ENCODE assay signal across 9 cellular contexts in the genomic region with DNA sequence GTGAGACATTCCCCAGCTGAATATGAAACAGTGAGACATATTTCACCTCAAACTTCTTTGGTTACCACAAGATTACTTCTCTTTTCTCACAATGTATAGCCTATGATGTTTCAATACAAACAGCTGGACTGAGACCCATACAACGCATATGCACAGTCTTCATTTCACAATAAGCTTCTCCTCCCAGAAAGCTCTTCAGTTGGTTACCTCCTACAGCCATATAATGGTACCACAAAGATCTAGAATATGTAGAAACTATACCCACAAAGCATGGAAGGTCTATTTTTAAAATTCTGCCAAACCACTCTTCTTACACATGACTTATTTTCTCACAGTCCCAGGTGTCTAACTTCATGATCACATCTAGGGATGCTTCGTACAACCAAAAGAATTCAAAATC.
DNase-seq lines count a peak whose midpoint lies in the region; ATAC-seq and TF ChIP-seq lines count a peak whose summit lies in the region.
"Had no signal": no experiment of that assay in that cellular context is flagged by ENCODE, and none has a peak within 500 bp of the region (broad histone marks: within the 10 kb centered on the region; RNA-seq: fewer than 3 reads in every experiment).

No MANE protein-coding gene starts in this region.

- peaks cover 7% of the 10 kb centered on the region for H3K36me3 Mint-ChIP-seq in activated T-helper 1 cell treated with anti-CD3 and anti-CD28 coated beads, Interleukin-12 subunit alpha, Interleukin-12 subunit beta, Interleukin-2, Interleukin-4 antibody, amounts not matched to agents 30 ng/mL and 10 ng/mL and 1 ng/mL, durations not matched to agents 14 hours and 24 hours and 36 hours (ENCODE audit: low read depth)

- H3K27me3 ChIP-seq in DND-41 (ENCODE audit: insufficient read depth, low read length, poor library complexity) (no peaks in the 10 kb centered on the region), lower lobe of right lung (ENCODE audit: low read depth) (no peaks in the 10 kb centered on the region)

- no peak overlapping the region for H2AFZ ChIP-seq in DND-41 (ENCODE audit: low read depth, low read length)

- H3K4me3 ChIP-seq in DND-41 (ENCODE audit: low read depth in 1 of 2, low read length in 2 of 2), result no peak overlapping the region
- no peak overlapping the region for H3K4me3 ChIP-seq in lower lobe of right lung

- 0 out of 3 replicates have a peak, but pooled peaks have one; percentile 29 for ATAC-seq in DND-41 (ENCODE audit: insufficient read depth, low read depth)
- peak; percentile 80 for ATAC-seq in GM19455 (IDR thresholded peaks at IDR 0.05; ENCODE audit: unreplicated experiment)
- peak; percentile 79 for ATAC-seq in HG03159 (IDR thresholded peaks at IDR 0.05; ENCODE audit: unreplicated experiment)
- no peak for ATAC-seq in lower lobe of right lung

- peaks cover 93% of the 10 kb centered on the region for H3K79me2 ChIP-seq in DND-41 (ENCODE audit: insufficient read depth, low read length)

- peak overlapping the region; percentile 35 for H3K4me3 Mint-ChIP-seq in activated T-helper 1 cell treated with anti-CD3 and anti-CD28 coated beads, Interleukin-12 subunit alpha, Interleukin-12 subunit beta, Interleukin-2, Interleukin-4 antibody, amounts not matched to agents 30 ng/mL and 10 ng/mL and 1 ng/mL, durations not matched to agents 14 hours and 24 hours and 36 hours

- intact Hi-C loops in activated T-helper 1 cell treated with anti-CD3 and anti-CD28 coated beads, Interleukin-12 subunit alpha, Interleukin-12 subunit beta, Interleukin-2, Interleukin-4 antibody, amounts not matched to agents 30 ng/mL and 10 ng/mL and 1 ng/mL, durations not matched to agents 14 hours and 24 hours and 36 hours (cut with micrococcal nuclease), result loop anchor here (1.0 to 2.0 kb wide), 3 partner anchors 11 to 27 kb away; no protein-coding TSS in a partner anchor
- intact Hi-C loops in lower lobe of right lung (cut with DNase I), result no loop called here

- H3K27ac Mint-ChIP-seq in activated T-helper 1 cell treated with anti-CD3 and anti-CD28 coated beads, Interleukin-12 subunit alpha, Interleukin-12 subunit beta, Interleukin-2, Interleukin-4 antibody, amounts not matched to agents 30 ng/mL and 10 ng/mL and 1 ng/mL, durations not matched to agents 14 hours and 24 hours and 36 hours, result peak overlapping the region; percentile 74

- peaks cover 95% of the 10 kb centered on the region for H4K20me1 ChIP-seq in DND-41 (ENCODE audit: insufficient read depth, low read length)

- no peak for DNase-seq in DND-41
- DNase-seq in activated T-helper 1 cell treated with anti-CD3 and anti-CD28 coated beads, Interleukin-12 subunit alpha, Interleukin-12 subunit beta, Interleukin-2, Interleukin-4 antibody, amounts not matched to agents 30 ng/mL and 10 ng/mL and 1 ng/mL, durations not matched to agents 14 hours and 24 hours and 36 hours (ENCODE audit: low spot score), result no peak
- DNase-seq in NCI-H146 (lab: John Stamatoyannopoulos, UW), result no peak
- DNase-seq in A172 (ENCODE audit: low spot score), result no peak
- no peak for DNase-seq in iPS-NIHi11 (ENCODE audit: low spot score)
- no peak for DNase-seq in lower lobe of right lung
- DNase-seq: NCI-H2227 treated with DMSO at 0.1 percent for 48 hours had no signal

- peaks cover 88% of the 10 kb centered on the region for H3K4me1 Mint-ChIP-seq in activated T-helper 1 cell treated with anti-CD3 and anti-CD28 coated beads, Interleukin-12 subunit alpha, Interleukin-12 subunit beta, Interleukin-2, Interleukin-4 antibody, amounts not matched to agents 30 ng/mL and 10 ng/mL and 1 ng/mL, durations not matched to agents 14 hours and 24 hours and 36 hours (ENCODE audit: low read depth)

- H3K4me2 ChIP-seq in DND-41 (ENCODE audit: insufficient read depth, low read length), result no peak overlapping the region

- no peaks in the 10 kb centered on the region for H3K4me1 ChIP-seq in DND-41 (ENCODE audit: insufficient read depth, low read length)
- H3K4me1 ChIP-seq in lower lobe of right lung, result peaks cover 78% of the 10 kb centered on the region

- no peak overlapping the region for H3K9ac ChIP-seq in DND-41 (ENCODE audit: low read depth, low read length)

- H3K9me3 ChIP-seq in DND-41 (ENCODE audit: insufficient read depth, low read length, severe bottlenecking), result no peaks in the 10 kb centered on the region
- no peaks in the 10 kb centered on the region for H3K9me3 ChIP-seq in lower lobe of right lung

- H3K36me3 ChIP-seq in DND-41 (ENCODE audit: insufficient read depth, low read length) (no peaks in the 10 kb centered on the region), lower lobe of right lung (no peaks in the 10 kb centered on the region)

- no peak overlapping the region for H3K27ac ChIP-seq in DND-41 (ENCODE audit: low read length)
- no peak overlapping the region for H3K27ac ChIP-seq in lower lobe of right lung

- TF ChIP-seq CTCF in DND-41 (IDR thresholded peaks at IDR 0.05; ENCODE audit: borderline replicate concordance, extremely low read depth, low read length, poor library complexity, severe bottlenecking), result no peak
- no peak for TF ChIP-seq CTCF in lower lobe of right lung (IDR thresholded peaks at IDR 0.05)

- no peaks in the 10 kb centered on the region for H3K27me3 Mint-ChIP-seq in activated T-helper 1 cell treated with anti-CD3 and anti-CD28 coated beads, Interleukin-12 subunit alpha, Interleukin-12 subunit beta, Interleukin-2, Interleukin-4 antibody, amounts not matched to agents 30 ng/mL and 10 ng/mL and 1 ng/mL, durations not matched to agents 14 hours and 24 hours and 36 hours (ENCODE audit: insufficient read depth)

- H3K9me3 Mint-ChIP-seq in activated T-helper 1 cell treated with anti-CD3 and anti-CD28 coated beads, Interleukin-12 subunit alpha, Interleukin-12 subunit beta, Interleukin-2, Interleukin-4 antibody, amounts not matched to agents 30 ng/mL and 10 ng/mL and 1 ng/mL, durations not matched to agents 14 hours and 24 hours and 36 hours, result no peaks in the 10 kb centered on the region

Comparison
In these comparisons a context has a peak if more than half of its experiments do, and no peak if none do; other contexts are left out.
1. ATAC-seq: peak in DND-41 (single experiment), GM19455 (single experiment) and HG03159 (single experiment); none in lower lobe of right lung (0 of 2).